In the genomic region with DNA sequence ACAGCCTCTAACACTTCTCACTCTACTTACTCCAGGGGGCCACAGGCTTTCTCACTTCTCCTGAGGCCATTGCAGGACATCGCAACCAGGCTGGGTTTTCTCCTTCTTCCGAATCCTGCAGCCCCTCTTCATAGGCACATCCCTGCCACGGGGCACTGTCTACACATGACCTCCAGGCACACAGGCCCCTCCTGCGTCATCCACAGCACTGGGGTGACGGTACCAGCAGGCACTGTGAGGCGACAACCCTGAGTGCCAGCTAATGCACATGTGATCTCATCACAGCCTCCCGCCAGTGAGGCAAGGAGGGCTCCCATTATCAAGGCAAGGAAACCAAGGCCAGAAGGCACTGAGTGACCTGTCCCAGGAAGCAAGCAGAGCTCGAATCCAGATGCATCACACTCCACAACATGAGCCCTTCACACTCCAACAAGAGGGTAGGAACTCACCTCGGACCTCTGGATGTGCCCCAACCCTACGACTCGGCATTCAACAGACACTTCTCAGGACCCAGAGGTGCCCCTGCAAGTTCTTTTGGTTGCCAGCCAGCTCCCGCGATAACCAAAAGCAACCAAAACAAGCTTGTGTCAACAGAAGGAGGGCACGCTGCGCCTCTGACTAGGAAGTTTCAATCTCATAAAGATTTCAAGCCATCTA, we compare ENCODE assay signal across 12 cellular contexts. TPM values are rescaled to one million over a fixed set of nuclear protein-coding genes. Genes with fewer than 3 reads are reported as not detected.
DNase-seq lines count a peak whose midpoint lies in the region; ATAC-seq and TF ChIP-seq lines count a peak whose summit lies in the region.
"Had no signal": no experiment of that assay in that cellular context is flagged by ENCODE, and none has a peak within 500 bp of the region (broad histone marks: within the 10 kb centered on the region; RNA-seq: fewer than 3 reads in every experiment).

No MANE protein-coding gene starts in this region.

- H3K36me3 Mint-ChIP-seq in nephron (ENCODE audit: low read depth) (peaks cover 14% of the 10 kb centered on the region), WTC11 (peaks cover 9% of the 10 kb centered on the region)
- peaks cover 3% of the 10 kb centered on the region for H3K36me3 Mint-ChIP-seq in activated CD4-positive, alpha-beta T cell treated with anti-CD3 and anti-CD28 coated beads for 36 hours (ENCODE audit: low read depth)

- peaks cover 63% of the 10 kb centered on the region for H3K4me1 Mint-ChIP-seq in nephron
- peaks cover 8% of the 10 kb centered on the region for H3K4me1 Mint-ChIP-seq in activated CD4-positive, alpha-beta T cell treated with anti-CD3 and anti-CD28 coated beads for 36 hours
- H3K4me1 Mint-ChIP-seq in WTC11: peaks cover 51% of the 10 kb centered on the region

- ATAC-seq in GM18511 (IDR thresholded peaks at IDR 0.05; ENCODE audit: unreplicated experiment) (peak; percentile 12), HG03565 (IDR thresholded peaks at IDR 0.05; ENCODE audit: unreplicated experiment) (no peak), WTC11 (no peak)
- ATAC-seq in activated CD4-positive, alpha-beta T cell treated with anti-CD3 and anti-CD28 coated beads for 36 hours: no peak

- DNase-seq in coronary artery (ENCODE audit: low spot score) (peak; percentile 62), WTC11 (ENCODE audit: low spot score) (no peak)
- DNase-seq in activated CD4-positive, alpha-beta T cell treated with anti-CD3 and anti-CD28 coated beads for 36 hours: no peak
- DNase-seq in stimulated activated CD4-positive, alpha-beta T cell treated with anti-CD3 and anti-CD28 coated beads, Interleukin-15, amount 100 ng/mL, for 24 hours: no peak
- DNase-seq: activated CD4-positive, alpha-beta T cell treated with anti-CD3 and anti-CD28 coated beads for 48 hours; CD4-positive, alpha-beta T cell; NCI-H1930 had no signal

- H3K4me3 ChIP-seq in coronary artery: no peak overlapping the region
- H3K4me3 ChIP-seq: lung had no signal

- H3K9me3 Mint-ChIP-seq in nephron: peaks cover 20% of the 10 kb centered on the region
- peaks cover 8% of the 10 kb centered on the region for H3K9me3 Mint-ChIP-seq in activated CD4-positive, alpha-beta T cell treated with anti-CD3 and anti-CD28 coated beads for 36 hours (ENCODE audit: low read depth)
- peaks cover 21% of the 10 kb centered on the region for H3K9me3 Mint-ChIP-seq in WTC11

- no peak for TF ChIP-seq CTCF in 22Rv1 (IDR thresholded peaks at IDR 0.05)
- TF ChIP-seq CTCF in coronary artery (IDR thresholded peaks at IDR 0.05): no peak
- TF ChIP-seq CTCF in nephron (IDR thresholded peaks at IDR 0.05; ENCODE audit: unreplicated experiment in 3 of 3): no peak
- TF ChIP-seq CTCF in WTC11 (IDR thresholded peaks at IDR 0.05): no peak

- H3K27ac ChIP-seq in 22Rv1: peak overlapping the region; percentile 93
- H3K27ac ChIP-seq in coronary artery: no peak overlapping the region

- intact Hi-C loops in activated CD4-positive, alpha-beta T cell treated with anti-CD3 and anti-CD28 coated beads for 36 hours (cut with DNase I, micrococcal nuclease): no loop called here

- H3K4me3 Mint-ChIP-seq in nephron (peak overlapping the region in 1 of 3 experiments; percentile 41), WTC11 (no peak overlapping the region)
- no peak overlapping the region for H3K4me3 Mint-ChIP-seq in activated CD4-positive, alpha-beta T cell treated with anti-CD3 and anti-CD28 coated beads for 36 hours
- H3K4me3 Mint-ChIP-seq: CD4-positive, alpha-beta T cell had no signal

- POLR2A ChIA-PET in activated CD4-positive, alpha-beta T cell treated with anti-CD3 and anti-CD28 coated beads for 36 hours (lab: Charles Lee): interaction anchor here (0.9 kb wide), 1 partner anchor 10 kb away, joined by 3 read pairs; no protein-coding TSS in a partner anchor
- POLR2A ChIA-PET in WTC11 (lab: Charles Lee): interaction anchor here (0.6 kb wide), 1 partner anchor 226 kb away, joined by 8 read pairs; no protein-coding TSS in a partner anchor

- peak overlapping the region; percentile 37 to 90 (median 77) for H3K27ac Mint-ChIP-seq in nephron
- no peak overlapping the region for H3K27ac Mint-ChIP-seq in activated CD4-positive, alpha-beta T cell treated with anti-CD3 and anti-CD28 coated beads for 36 hours
- H3K27ac Mint-ChIP-seq in WTC11: no peak overlapping the region
- H3K27ac Mint-ChIP-seq: CD4-positive, alpha-beta T cell had no signal

- CTCF ChIA-PET in activated CD4-positive, alpha-beta T cell treated with anti-CD3 and anti-CD28 coated beads for 36 hours (lab: Charles Lee): no interaction called here
- CTCF ChIA-PET in WTC11 (lab: Charles Lee): no interaction called here

- H3K27me3 Mint-ChIP-seq in nephron (ENCODE audit: low read depth): no peaks in the 10 kb centered on the region
- peaks cover 5% of the 10 kb centered on the region for H3K27me3 Mint-ChIP-seq in activated CD4-positive, alpha-beta T cell treated with anti-CD3 and anti-CD28 coated beads for 36 hours
- no peaks in the 10 kb centered on the region for H3K27me3 Mint-ChIP-seq in WTC11 (ENCODE audit: low read depth)
- H3K27me3 Mint-ChIP-seq: CD4-positive, alpha-beta T cell had no signal

TF ChIP-seq in WTC11, 78 proteins besides CTCF, POLR2A, EP300 and RAD21:
- TF ChIP-seq IRF2 (CRISPR knock-in tag; IDR thresholded peaks at IDR 0.05; ENCODE audit: borderline replicate concordance, low read depth): no peak
- TF ChIP-seq, protein P1, sequence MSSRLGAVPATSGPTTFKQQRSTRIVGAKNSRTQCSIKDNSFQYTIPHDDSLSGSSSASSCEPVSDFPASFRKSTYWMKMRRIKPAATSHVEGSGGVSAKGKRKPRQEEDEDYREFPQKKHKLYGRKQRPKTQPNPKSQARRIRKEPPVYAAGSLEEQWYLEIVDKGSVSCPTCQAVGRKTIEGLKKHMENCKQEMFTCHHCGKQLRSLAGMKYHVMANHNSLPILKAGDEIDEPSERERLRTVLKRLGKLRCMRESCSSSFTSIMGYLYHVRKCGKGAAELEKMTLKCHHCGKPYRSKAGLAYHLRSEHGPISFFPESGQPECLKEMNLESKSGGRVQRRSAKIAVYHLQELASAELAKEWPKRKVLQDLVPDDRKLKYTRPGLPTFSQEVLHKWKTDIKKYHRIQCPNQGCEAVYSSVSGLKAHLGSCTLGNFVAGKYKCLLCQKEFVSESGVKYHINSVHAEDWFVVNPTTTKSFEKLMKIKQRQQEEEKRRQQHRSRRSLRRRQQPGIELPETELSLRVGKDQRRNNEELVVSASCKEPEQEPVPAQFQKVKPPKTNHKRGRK (CRISPR knock-in tag; IDR thresholded peaks at IDR 0.05; ENCODE audit: borderline replicate concordance): no peak
- no peak for TF ChIP-seq TCF7 (CRISPR knock-in tag; IDR thresholded peaks at IDR 0.05; ENCODE audit: low read depth)
- TF ChIP-seq TP53 (CRISPR knock-in tag; IDR thresholded peaks at IDR 0.05): no peak
- TF ChIP-seq, protein P2, sequence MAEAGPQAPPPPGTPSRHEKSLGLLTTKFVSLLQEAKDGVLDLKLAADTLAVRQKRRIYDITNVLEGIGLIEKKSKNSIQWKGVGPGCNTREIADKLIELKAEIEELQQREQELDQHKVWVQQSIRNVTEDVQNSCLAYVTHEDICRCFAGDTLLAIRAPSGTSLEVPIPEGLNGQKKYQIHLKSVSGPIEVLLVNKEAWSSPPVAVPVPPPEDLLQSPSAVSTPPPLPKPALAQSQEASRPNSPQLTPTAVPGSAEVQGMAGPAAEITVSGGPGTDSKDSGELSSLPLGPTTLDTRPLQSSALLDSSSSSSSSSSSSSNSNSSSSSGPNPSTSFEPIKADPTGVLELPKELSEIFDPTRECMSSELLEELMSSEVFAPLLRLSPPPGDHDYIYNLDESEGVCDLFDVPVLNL (CRISPR knock-in tag; IDR thresholded peaks at IDR 0.05; ENCODE audit: borderline replicate concordance, low read depth): no peak
- no peak for TF ChIP-seq TEAD4 (CRISPR knock-in tag; IDR thresholded peaks at IDR 0.05)
- no peak for TF ChIP-seq PRRX2 (CRISPR knock-in tag; IDR thresholded peaks at IDR 0.05)
- TF ChIP-seq NFYB (CRISPR knock-in tag; conservative IDR thresholded peaks at IDR 0.05; ENCODE audit: low read depth): no peak
- no peak for TF ChIP-seq SMAD4 (CRISPR knock-in tag; IDR thresholded peaks at IDR 0.05)
- no peak for TF ChIP-seq ZNF532 (CRISPR knock-in tag; IDR thresholded peaks at IDR 0.05; ENCODE audit: borderline replicate concordance)

RNA-seq across cellular contexts. Expression of gene FAM174B, which starts 16.7 kb away (rescaled TPM):
- 1 to 10 TPM; 4.0 to 4.9 TPM for total RNA-seq in activated CD4-positive, alpha-beta T cell treated with anti-CD3 and anti-CD28 coated beads for 36 hours
- total RNA-seq in WTC11 (2021): 19.0 to 22.1 TPM (median 21.8 TPM) in 3 replicates

Comparison
In these comparisons a context has a peak if more than half of its experiments do, and no peak if none do; other contexts are left out.
1. H3K27ac Mint-ChIP-seq: peak in nephron (3 of 3); none in activated CD4-positive, alpha-beta T cell treated with anti-CD3 and anti-CD28 coated beads for 36 hours (single experiment) and WTC11 (single experiment).